In genomic region chr16:72198021-72198420, GRCh38 we compare ENCODE assay signal across 11 cellular contexts. TPM values are rescaled to one million over a fixed set of nuclear protein-coding genes. Genes with fewer than 3 reads are reported as not detected.
A peak's percentile ranks its signal among the peaks of the same experiment; 100 is the strongest.
DNase-seq lines count a peak whose midpoint lies in the region; ATAC-seq and TF ChIP-seq lines count a peak whose summit lies in the region.
"Had no signal": no experiment of that assay in that cellular context is flagged by ENCODE, and none has a peak within 500 bp of the region (broad histone marks: within the 10 kb centered on the region; RNA-seq: fewer than 3 reads in every experiment).

No MANE protein-coding gene starts in this region.

- CTCF ChIA-PET in activated CD8-positive, alpha-beta T cell treated with anti-CD3 and anti-CD28 coated beads, Interleukin-2, amount 10 ng/mL, durations not matched to agents 7 days and 5 days (lab: Charles Lee), result no interaction called here

- H3K4me1 Mint-ChIP-seq in activated CD8-positive, alpha-beta T cell treated with anti-CD3 and anti-CD28 coated beads, Interleukin-2, amount 10 ng/mL, durations not matched to agents 7 days and 5 days (ENCODE audit: low read depth), result peaks cover 11% of the 10 kb centered on the region

- WGBS in lower leg skin, 2 donors, result 45 to 49% methylated on average over 6 of the region's 6 CpGs

- DNase-seq in AG08395 (ENCODE audit: low spot score) (peak; percentile 72), LHCN-M2 (ENCODE audit: low read depth) (peak; percentile 78), astrocyte of the hippocampus (ENCODE audit: low read depth, low spot score) (peak; percentile 86), lower leg skin (ENCODE audit: low spot score in 2 of 2) (peak; percentile 62 to 73), left colon (no peak)
- DNase-seq in activated CD8-positive, alpha-beta T cell treated with anti-CD3 and anti-CD28 coated beads, Interleukin-2, amount 10 ng/mL, durations not matched to agents 7 days and 5 days, result no peak
- no peak for DNase-seq in activated CD8-positive, alpha-beta memory T cell treated with anti-CD3 and anti-CD28 coated beads, Interleukin-2, amount 50 U/mL, for 48 hours
- DNase-seq: activated naive CD4-positive, alpha-beta T cell treated with Interleukin-2 at 50 U/mL for 16 hours; DND-41 had no signal

- ATAC-seq in activated CD8-positive, alpha-beta T cell treated with anti-CD3 and anti-CD28 coated beads, Interleukin-2, amount 10 ng/mL, durations not matched to agents 7 days and 5 days, result no peak
- ATAC-seq in GM18867 (IDR thresholded peaks at IDR 0.05; ENCODE audit: unreplicated experiment) (no peak), left colon (no peak)

- no peaks in the 10 kb centered on the region for H3K9me3 Mint-ChIP-seq in activated CD8-positive, alpha-beta T cell treated with anti-CD3 and anti-CD28 coated beads, Interleukin-2, amount 10 ng/mL, durations not matched to agents 7 days and 5 days (ENCODE audit: insufficient read depth)

- no peaks in the 10 kb centered on the region for H3K36me3 Mint-ChIP-seq in activated CD8-positive, alpha-beta T cell treated with anti-CD3 and anti-CD28 coated beads, Interleukin-2, amount 10 ng/mL, durations not matched to agents 7 days and 5 days (ENCODE audit: low read depth)

- no peak overlapping the region for H3K4me3 Mint-ChIP-seq in activated CD8-positive, alpha-beta T cell treated with anti-CD3 and anti-CD28 coated beads, Interleukin-2, amount 10 ng/mL, durations not matched to agents 7 days and 5 days

- intact Hi-C loops in lower leg skin (cut with DNase I; ENCODE audit: low total_unique reads) (no loop called here), left colon (cut with DNase I, micrococcal nuclease) (no loop called here)

- peaks cover 3% of the 10 kb centered on the region for H3K27me3 Mint-ChIP-seq in activated CD8-positive, alpha-beta T cell treated with anti-CD3 and anti-CD28 coated beads, Interleukin-2, amount 10 ng/mL, durations not matched to agents 7 days and 5 days (ENCODE audit: low read depth)

- no peak overlapping the region for H3K27ac Mint-ChIP-seq in activated CD8-positive, alpha-beta T cell treated with anti-CD3 and anti-CD28 coated beads, Interleukin-2, amount 10 ng/mL, durations not matched to agents 7 days and 5 days

- POLR2A ChIA-PET in activated CD8-positive, alpha-beta T cell treated with anti-CD3 and anti-CD28 coated beads, Interleukin-2, amount 10 ng/mL, durations not matched to agents 7 days and 5 days (lab: Charles Lee), result no interaction called here

- H3K4me3 ChIP-seq in lower leg skin (ENCODE audit: low read depth, poor library complexity, severe bottlenecking), result no peak overlapping the region

- no peak for TF ChIP-seq CTCF in lower leg skin (IDR thresholded peaks at IDR 0.05)

- TF ChIP-seq POLR2A in lower leg skin (IDR thresholded peaks at IDR 0.05), result no peak

RNA-seq across cellular contexts. Expression of gene PMFBP1, which starts 26.1 kb away (rescaled TPM):
- total RNA-seq in LHCN-M2 (2014; rRNA removed) (0.06 and 0.11 TPM in 2 replicates), lower leg skin (1 to 10 TPM in 2 of 4 donors, under 1 TPM in 2; 0.17 to 2.9 (median 1.0) TPM), left colon (1 to 10 TPM; 6.4 to 7.4 TPM)
- 0.12 TPM for polyA plus RNA-seq in LHCN-M2 (2012)
- 1 to 10 TPM; 2.9 to 5.2 TPM for total RNA-seq in activated CD8-positive, alpha-beta T cell treated with anti-CD3 and anti-CD28 coated beads, Interleukin-2, amount 10 ng/mL, durations not matched to agents 7 days and 5 days
- total RNA-seq: kidney epithelial cell had no signal

Comparison
In these comparisons a context has a peak if more than half of its experiments do, and no peak if none do; other contexts are left out.
1. DNase-seq: peak in AG08395 (single experiment), LHCN-M2 (single experiment), astrocyte of the hippocampus (single experiment) and lower leg skin (2 of 2); none in activated CD8-positive, alpha-beta T cell treated with anti-CD3 and anti-CD28 coated beads, Interleukin-2, amount 10 ng/mL, durations not matched to agents 7 days and 5 days (single experiment), activated CD8-positive, alpha-beta memory T cell treated with anti-CD3 and anti-CD28 coated beads, Interleukin-2, amount 50 U/mL, for 48 hours (single experiment) and left colon (0 of 2).